ENCODE assay signal across 8 cellular contexts in the genomic region with DNA sequence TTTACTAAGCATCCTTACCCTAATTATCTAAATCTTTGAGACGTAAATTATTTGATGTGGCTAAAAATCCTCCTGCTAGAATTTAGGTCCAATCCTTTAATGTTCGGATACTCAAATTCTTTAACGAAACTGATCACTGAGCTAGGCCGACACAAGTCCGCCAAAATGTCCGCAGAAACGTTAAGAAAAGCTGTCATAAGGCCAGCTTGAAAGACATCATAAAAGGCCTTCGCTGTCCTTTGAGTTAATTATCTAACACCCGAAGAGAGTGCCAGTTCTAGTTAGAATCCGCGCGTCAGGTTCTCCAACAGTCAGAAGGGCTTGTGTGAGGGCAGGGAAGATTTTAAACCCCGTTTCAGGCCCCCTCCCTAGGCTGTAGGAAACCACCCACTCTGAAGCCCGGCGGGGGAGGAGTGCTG. TPM values are rescaled to one million over a fixed set of nuclear protein-coding genes. Genes with fewer than 3 reads are reported as not detected.
DNase-seq lines count a peak whose midpoint lies in the region; ATAC-seq and TF ChIP-seq lines count a peak whose summit lies in the region.

No MANE protein-coding gene starts in this region.

- peak overlapping the region; percentile 91 for H3K27ac ChIP-seq in PC-9
- H3K27ac ChIP-seq in osteoblast (ENCODE audit: low read depth, low read length): peak overlapping the region; percentile 99

- H2AFZ ChIP-seq in PC-9 (peak overlapping the region; percentile 75), osteoblast (ENCODE audit: low read length) (peak overlapping the region; percentile 90)

- DNase-seq in NCI-H187 treated with DMSO at 0.1 percent for 48 hours (lab: John Stamatoyannopoulos, UW) (peak; percentile 50), NCI-H187 (lab: John Stamatoyannopoulos, UW) (no peak), PC-9 (no peak), epidermal melanocyte (ENCODE audit: insufficient read length, low spot score) (peak; percentile 79), osteoblast (ENCODE audit: insufficient read length, low spot score, missing footprints) (peak; percentile 94), sciatic nerve (ENCODE audit: low spot score) (no peak)

- CTCF ChIA-PET in PC-9 (lab: Charles Lee): interaction anchor here (0.6 kb wide), 1 partner anchor 831 kb away, joined by 3 read pairs; no protein-coding TSS in a partner anchor

- BruUV-seq in PC-9 (replicated peaks; lab: Mats Ljungman, UMichigan): no TSS peak

- intact Hi-C loops in PC-9 (cut with micrococcal nuclease; ENCODE audit: unreplicated experiment): loop anchor here (2.0 kb wide), 2 partner anchors 24 to 464 kb away; partner anchors contain the start of genes PRR11 and SKA2
- intact Hi-C loops in sciatic nerve (cut with DNase I): no loop called here

- POLR2A ChIA-PET in PC-9 (lab: Charles Lee; ENCODE audit: unreplicated experiment): interaction anchor here (0.6 to 0.8 kb wide), 7 partner anchors 16 to 1676 kb away, joined by 4 to 31 read pairs (median 6); no protein-coding TSS in a partner anchor

- H3K9me2 ChIP-seq in PC-9 (ENCODE audit: insufficient read depth): no peaks in the 10 kb centered on the region

- ATAC-seq in sciatic nerve (no peak), HG03039 (IDR thresholded peaks at IDR 0.05; ENCODE audit: unreplicated experiment) (no peak), GM19023 (IDR thresholded peaks at IDR 0.05; ENCODE audit: unreplicated experiment) (no peak)

- H3K79me2 ChIP-seq in PC-9 (ENCODE audit: low read depth) (peaks cover 57% of the 10 kb centered on the region), osteoblast (ENCODE audit: insufficient read depth, low read length) (peaks cover 45% of the 10 kb centered on the region)

- peaks cover 19% of the 10 kb centered on the region; the same call in 1 of the 2 replicates for H3K36me3 ChIP-seq in PC-9 (ENCODE audit: low read depth)
- no peaks in the 10 kb centered on the region for H3K36me3 ChIP-seq in osteoblast (ENCODE audit: insufficient read depth, low read length)

- TF ChIP-seq CTCF in PC-9 (conservative IDR thresholded peaks at IDR 0.05) (no peak), osteoblast (IDR thresholded peaks at IDR 0.05; ENCODE audit: extremely low read depth, low read depth, low read length) (no peak)

- no peaks in the 10 kb centered on the region for H3K27me3 ChIP-seq in PC-9 (ENCODE audit: insufficient read depth, low read depth)
- no peaks in the 10 kb centered on the region for H3K27me3 ChIP-seq in osteoblast (ENCODE audit: insufficient read depth, low read length)

- H3K9me3 ChIP-seq in PC-9 (ENCODE audit: insufficient read depth, low read depth): no peaks in the 10 kb centered on the region
- no peaks in the 10 kb centered on the region for H3K9me3 ChIP-seq in osteoblast (ENCODE audit: low read depth, low read length)

- H3K4me2 ChIP-seq in PC-9: peak overlapping the region; percentile 80
- H3K4me2 ChIP-seq in osteoblast (ENCODE audit: insufficient read depth, low read length): peak overlapping the region; percentile 97

- peaks cover 15% of the 10 kb centered on the region; the same call in 1 of the 2 replicates for H3F3A ChIP-seq in PC-9 (ENCODE audit: insufficient read depth, low read depth)

- H3K4me1 ChIP-seq in PC-9 (replicated peaks; ENCODE audit: insufficient read depth): peaks cover 51% of the 10 kb centered on the region
- peaks cover 37% of the 10 kb centered on the region for H3K4me1 ChIP-seq in osteoblast (ENCODE audit: insufficient read depth, low read length)

- peaks cover 33% of the 10 kb centered on the region for H4K20me1 ChIP-seq in PC-9 (ENCODE audit: insufficient read depth)
- H4K20me1 ChIP-seq in osteoblast (ENCODE audit: insufficient read depth, low read length): peaks cover 34% of the 10 kb centered on the region

- H3K4me3 ChIP-seq in PC-9 (peak overlapping the region; percentile 76), osteoblast (ENCODE audit: insufficient read depth, low read length) (peak overlapping the region; percentile 99)

RNA-seq across cellular contexts. Expression of gene CLTC, which starts 0.8 kb away (rescaled TPM):
- 164 and 206 TPM in 2 replicates for total RNA-seq in PC-9 (2021)
- total RNA-seq in osteoblast: 502 and 518 TPM in 2 replicates
- total RNA-seq in sciatic nerve: 213 TPM

RNA-seq across cellular contexts. Expression of gene DHX40, which starts 53.5 kb away (rescaled TPM):
- total RNA-seq in PC-9 (2021) (32.8 and 38.9 TPM in 2 replicates), osteoblast (74.6 and 76.4 TPM in 2 replicates), sciatic nerve (34.7 TPM)

Comparison
In these comparisons a context has a peak if more than half of its experiments do, and no peak if none do; other contexts are left out.
1. DNase-seq: peak in NCI-H187 treated with DMSO at 0.1 percent for 48 hours (single experiment), epidermal melanocyte (single experiment) and osteoblast (single experiment); none in NCI-H187 (0 of 2), PC-9 (0 of 2) and sciatic nerve (single experiment).